Comparison of ENCODE assay signal across 1 cellular context in the genomic region with DNA sequence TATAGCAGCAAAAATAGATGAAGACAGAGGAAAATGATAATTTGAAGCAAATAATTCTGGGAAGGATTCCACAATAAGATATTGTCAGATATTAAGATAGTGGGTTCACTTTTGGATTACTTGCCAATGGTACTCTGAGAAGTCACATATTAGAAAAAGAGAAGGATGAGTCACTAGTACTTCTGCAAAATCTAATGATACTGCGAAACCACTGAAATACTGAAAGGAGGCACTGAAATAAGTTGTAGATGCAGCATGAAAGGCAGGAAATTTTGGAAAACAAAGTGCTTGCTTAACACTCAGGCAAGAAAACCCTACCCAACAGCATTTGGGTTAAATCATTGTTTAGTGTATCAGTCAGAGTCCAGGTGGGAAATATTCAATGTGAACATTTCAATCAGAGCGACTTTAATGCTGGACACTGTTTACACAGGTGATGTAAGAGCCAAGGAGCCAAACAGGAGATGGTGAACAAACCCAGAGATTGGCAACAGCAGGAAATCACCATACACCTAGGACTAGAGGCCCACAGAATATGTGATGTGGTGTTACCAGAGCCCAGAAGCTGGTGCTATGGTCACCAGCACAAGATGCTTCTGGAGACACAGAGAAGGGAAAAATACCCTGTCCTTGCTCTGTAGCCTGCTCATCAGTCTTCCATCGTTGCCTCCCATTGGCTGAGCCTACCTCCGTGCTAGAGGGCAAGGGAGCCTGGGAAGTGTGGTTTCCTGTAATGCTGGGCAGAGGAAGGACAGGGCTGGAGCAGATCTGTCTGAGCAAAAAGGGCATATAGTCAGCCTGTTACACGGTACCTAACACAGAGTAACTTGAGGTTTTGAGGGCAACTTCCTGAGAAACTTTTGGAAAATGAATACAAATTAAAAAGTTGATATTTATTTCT.
TF ChIP-seq lines count a peak whose summit lies in the region.

No MANE protein-coding gene starts in this region.

TF ChIP-seq in GM23338, 12 proteins besides CTCF, POLR2A, EP300 and RAD21 (continued from another document):
- TF ChIP-seq, protein P1, sequence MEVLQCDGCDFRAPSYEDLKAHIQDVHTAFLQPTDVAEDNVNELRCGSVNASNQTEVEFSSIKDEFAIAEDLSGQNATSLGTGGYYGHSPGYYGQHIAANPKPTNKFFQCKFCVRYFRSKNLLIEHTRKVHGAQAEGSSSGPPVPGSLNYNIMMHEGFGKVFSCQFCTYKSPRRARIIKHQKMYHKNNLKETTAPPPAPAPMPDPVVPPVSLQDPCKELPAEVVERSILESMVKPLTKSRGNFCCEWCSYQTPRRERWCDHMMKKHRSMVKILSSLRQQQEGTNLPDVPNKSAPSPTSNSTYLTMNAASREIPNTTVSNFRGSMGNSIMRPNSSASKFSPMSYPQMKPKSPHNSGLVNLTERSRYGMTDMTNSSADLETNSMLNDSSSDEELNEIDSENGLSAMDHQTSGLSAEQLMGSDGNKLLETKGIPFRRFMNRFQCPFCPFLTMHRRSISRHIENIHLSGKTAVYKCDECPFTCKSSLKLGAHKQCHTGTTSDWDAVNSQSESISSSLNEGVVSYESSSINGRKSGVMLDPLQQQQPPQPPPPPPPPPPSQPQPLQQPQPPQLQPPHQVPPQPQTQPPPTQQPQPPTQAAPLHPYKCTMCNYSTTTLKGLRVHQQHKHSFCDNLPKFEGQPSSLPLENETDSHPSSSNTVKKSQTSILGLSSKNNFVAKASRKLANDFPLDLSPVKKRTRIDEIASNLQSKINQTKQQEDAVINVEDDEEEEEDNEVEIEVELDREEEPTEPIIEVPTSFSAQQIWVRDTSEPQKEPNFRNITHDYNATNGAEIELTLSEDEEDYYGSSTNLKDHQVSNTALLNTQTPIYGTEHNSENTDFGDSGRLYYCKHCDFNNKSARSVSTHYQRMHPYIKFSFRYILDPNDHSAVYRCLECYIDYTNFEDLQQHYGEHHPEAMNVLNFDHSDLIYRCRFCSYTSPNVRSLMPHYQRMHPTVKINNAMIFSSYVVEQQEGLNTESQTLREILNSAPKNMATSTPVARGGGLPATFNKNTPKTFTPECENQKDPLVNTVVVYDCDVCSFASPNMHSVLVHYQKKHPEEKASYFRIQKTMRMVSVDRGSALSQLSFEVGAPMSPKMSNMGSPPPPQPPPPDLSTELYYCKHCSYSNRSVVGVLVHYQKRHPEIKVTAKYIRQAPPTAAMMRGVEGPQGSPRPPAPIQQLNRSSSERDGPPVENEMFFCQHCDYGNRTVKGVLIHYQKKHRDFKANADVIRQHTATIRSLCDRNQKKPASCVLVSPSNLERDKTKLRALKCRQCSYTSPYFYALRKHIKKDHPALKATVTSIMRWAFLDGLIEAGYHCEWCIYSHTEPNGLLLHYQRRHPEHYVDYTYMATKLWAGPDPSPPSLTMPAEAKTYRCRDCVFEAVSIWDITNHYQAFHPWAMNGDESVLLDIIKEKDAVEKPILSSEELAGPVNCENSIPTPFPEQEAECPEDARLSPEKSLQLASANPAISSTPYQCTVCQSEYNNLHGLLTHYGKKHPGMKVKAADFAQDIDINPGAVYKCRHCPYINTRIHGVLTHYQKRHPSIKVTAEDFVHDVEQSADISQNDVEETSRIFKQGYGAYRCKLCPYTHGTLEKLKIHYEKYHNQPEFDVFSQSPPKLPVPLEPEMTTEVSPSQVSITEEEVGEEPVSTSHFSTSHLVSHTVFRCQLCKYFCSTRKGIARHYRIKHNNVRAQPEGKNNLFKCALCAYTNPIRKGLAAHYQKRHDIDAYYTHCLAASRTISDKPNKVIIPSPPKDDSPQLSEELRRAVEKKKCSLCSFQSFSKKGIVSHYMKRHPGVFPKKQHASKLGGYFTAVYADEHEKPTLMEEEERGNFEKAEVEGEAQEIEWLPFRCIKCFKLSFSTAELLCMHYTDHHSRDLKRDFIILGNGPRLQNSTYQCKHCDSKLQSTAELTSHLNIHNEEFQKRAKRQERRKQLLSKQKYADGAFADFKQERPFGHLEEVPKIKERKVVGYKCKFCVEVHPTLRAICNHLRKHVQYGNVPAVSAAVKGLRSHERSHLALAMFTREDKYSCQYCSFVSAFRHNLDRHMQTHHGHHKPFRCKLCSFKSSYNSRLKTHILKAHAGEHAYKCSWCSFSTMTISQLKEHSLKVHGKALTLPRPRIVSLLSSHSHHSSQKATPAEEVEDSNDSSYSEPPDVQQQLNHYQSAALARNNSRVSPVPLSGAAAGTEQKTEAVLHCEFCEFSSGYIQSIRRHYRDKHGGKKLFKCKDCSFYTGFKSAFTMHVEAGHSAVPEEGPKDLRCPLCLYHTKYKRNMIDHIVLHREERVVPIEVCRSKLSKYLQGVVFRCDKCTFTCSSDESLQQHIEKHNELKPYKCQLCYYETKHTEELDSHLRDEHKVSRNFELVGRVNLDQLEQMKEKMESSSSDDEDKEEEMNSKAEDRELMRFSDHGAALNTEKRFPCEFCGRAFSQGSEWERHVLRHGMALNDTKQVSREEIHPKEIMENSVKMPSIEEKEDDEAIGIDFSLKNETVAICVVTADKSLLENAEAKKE (CRISPR knock-in tag; IDR thresholded peaks at IDR 0.05), result no peak
- no peak for TF ChIP-seq CREB1 (CRISPR knock-in tag; IDR thresholded peaks at IDR 0.05; ENCODE audit: low read depth)
- TF ChIP-seq STAT1 (IDR thresholded peaks at IDR 0.05; ENCODE audit: unreplicated experiment), result no peak
- no peak for TF ChIP-seq POLR2AphosphoS5 (IDR thresholded peaks at IDR 0.05; ENCODE audit: low read depth)
- no peak for TF ChIP-seq EZH2 (IDR thresholded peaks at IDR 0.05; ENCODE audit: low read depth, unreplicated experiment)
- TF ChIP-seq NANOG (IDR thresholded peaks at IDR 0.05; ENCODE audit: borderline replicate concordance), result no peak
- no peak for TF ChIP-seq ZNF114 (CRISPR knock-in tag; IDR thresholded peaks at IDR 0.05)
- TF ChIP-seq ETS1 (IDR thresholded peaks at IDR 0.05), result no peak
- no peak for TF ChIP-seq JUNB (IDR thresholded peaks at IDR 0.05; ENCODE audit: unreplicated experiment)
- no peak for TF ChIP-seq ZNF331 (CRISPR knock-in tag; IDR thresholded peaks at IDR 0.05; ENCODE audit: low read depth)
